In the genomic region with DNA sequence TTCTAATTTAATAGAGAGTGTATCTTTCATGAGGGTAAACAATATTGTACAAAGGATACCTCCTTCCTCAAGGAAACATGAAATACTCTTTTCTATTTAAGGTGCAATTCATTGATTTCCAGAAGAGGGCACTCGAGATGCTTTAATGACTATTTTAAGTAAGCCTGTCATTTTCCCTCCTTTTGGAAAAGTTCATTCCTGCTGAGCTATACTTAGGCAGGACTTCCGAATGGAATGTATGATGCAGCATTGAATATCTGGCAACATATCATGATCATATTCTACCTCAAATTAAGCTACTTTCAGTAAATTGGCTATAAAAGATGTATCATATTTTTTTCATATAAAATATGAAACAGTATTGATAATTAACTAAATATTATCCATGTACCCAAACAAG, we compare ENCODE assay signal across 8 cellular contexts. TPM values are rescaled to one million over a fixed set of nuclear protein-coding genes. Genes with fewer than 3 reads are reported as not detected.
DNase-seq lines count a peak whose midpoint lies in the region; ATAC-seq, FAIRE-seq and TF ChIP-seq lines count a peak whose summit lies in the region.

No MANE protein-coding gene starts in this region.

- no peaks in the 10 kb centered on the region for H3K27me3 Mint-ChIP-seq in stimulated activated naive CD8-positive, alpha-beta T cell treated with anti-CD3 and anti-CD28 coated beads, Interleukin-15, amount 100 ng/mL, for 72 hours

- H3K36me3 ChIP-seq in bronchial epithelial cell (ENCODE audit: control insufficient read depth, insufficient read depth, low read length): peaks cover 12% of the 10 kb centered on the region
- H3K36me3 ChIP-seq in HepG2 (replicated peaks in 1 of 2; ENCODE audit: control insufficient read depth in 1 of 2, insufficient read depth in 2 of 2, low read length in 2 of 2): peaks cover 5 to 26% of the 10 kb centered on the region in 2 experiments; a peak in 4 of 5 replicates

- H3K4me3 ChIP-seq in bronchial epithelial cell (ENCODE audit: low read depth, low read length) (no peak overlapping the region), HepG2 (replicated peaks in 1 of 3; ENCODE audit: insufficient read depth in 1 of 3, low read depth in 2 of 3, low read length in 3 of 3) (no peak overlapping the region)

- no peaks in the 10 kb centered on the region for H3K27me3 ChIP-seq in bronchial epithelial cell (ENCODE audit: control insufficient read depth, insufficient read depth, low read length)
- no peaks in the 10 kb centered on the region for H3K27me3 ChIP-seq in HepG2 (ENCODE audit: control insufficient read depth in 1 of 2, insufficient read depth in 2 of 2, low read length in 2 of 2)

- no peaks in the 10 kb centered on the region for H3K9me3 Mint-ChIP-seq in stimulated activated naive CD8-positive, alpha-beta T cell treated with anti-CD3 and anti-CD28 coated beads, Interleukin-15, amount 100 ng/mL, for 72 hours

- no peak for TF ChIP-seq EP300 in HepG2 (IDR thresholded peaks at IDR 0.05; ENCODE audit: low read depth in 2 of 2, low read length in 2 of 2)
- TF ChIP-seq EP300 in HepG2 (CRISPR knock-in tag; IDR thresholded peaks at IDR 0.05; ENCODE audit: borderline replicate concordance): no peak

- CTCF ChIA-PET in HepG2 (lab: Yijun Ruan, JAX; ENCODE audit: low intra/inter-chr PET ratio, low total read pairs): interaction anchor here (1.0 to 2.5 kb wide), 7 partner anchors 59 to 214 kb away, joined by 3 to 65 read pairs (median 5); no protein-coding TSS in a partner anchor

- H3K79me2 ChIP-seq in HepG2 (ENCODE audit: insufficient read depth, low read length): no peaks in the 10 kb centered on the region

- H3K9ac ChIP-seq in HepG2 (ENCODE audit: insufficient read depth, low read depth, low read length): no peak overlapping the region

- H3K27ac ChIP-seq in 22Rv1: no peak overlapping the region
- no peak overlapping the region for H3K27ac ChIP-seq in HepG2 (ENCODE audit: extremely low read length, insufficient read depth, low read length)

- WGBS in HepG2 (ENCODE audit: low lambda C conversion rate): 14% methylated on average over 2 of the region's 2 CpGs

- H4K20me1 ChIP-seq in HepG2 (ENCODE audit: insufficient read depth, low read length): no peaks in the 10 kb centered on the region

- TF ChIP-seq POLR2A in HepG2 (IDR thresholded peaks at IDR 0.05; ENCODE audit: insufficient read depth in 1 of 2, low read depth in 2 of 2, low read length in 2 of 2): no peak

- peak; percentile 77 for TF ChIP-seq RAD21 in HepG2 (CRISPR knock-in tag; IDR thresholded peaks at IDR 0.05)

- H3K4me1 Mint-ChIP-seq in stimulated activated naive CD8-positive, alpha-beta T cell treated with anti-CD3 and anti-CD28 coated beads, Interleukin-15, amount 100 ng/mL, for 72 hours: no peaks in the 10 kb centered on the region

- POLR2A ChIA-PET in HepG2 (lab: Yijun Ruan, JAX): interaction anchor here (1.0 to 1.2 kb wide), 2 partner anchors 14 to 55 kb away, joined by 3 to 5 read pairs; no protein-coding TSS in a partner anchor

- H3K27ac Mint-ChIP-seq in stimulated activated naive CD8-positive, alpha-beta T cell treated with anti-CD3 and anti-CD28 coated beads, Interleukin-15, amount 100 ng/mL, for 72 hours: no peak overlapping the region

- ATAC-seq in HepG2: peak; percentile 64
- no peak for ATAC-seq in HG02981 (IDR thresholded peaks at IDR 0.05; ENCODE audit: unreplicated experiment)
- no peak for ATAC-seq in stimulated activated naive CD8-positive, alpha-beta T cell treated with anti-CD3 and anti-CD28 coated beads, Interleukin-15, amount 100 ng/mL, for 72 hours

- H3K4me1 ChIP-seq in HepG2 (ENCODE audit: insufficient read depth, low read length): peaks cover 13% of the 10 kb centered on the region

- FAIRE-seq in bronchial epithelial cell (lab: Jason Lieb, UNC): no peak
- FAIRE-seq in HepG2 (lab: Jason Lieb, UNC): no peak

- peak; percentile 29 for DNase-seq in GM13976 (ENCODE audit: low spot score)
- peak; percentile 11 to 57 for DNase-seq in NCI-H524 (lab: John Stamatoyannopoulos, UW)
- peak; percentile 76 for DNase-seq in bronchial epithelial cell (ENCODE audit: low read depth)
- DNase-seq in HepG2 (ENCODE audit: low spot score): peak; percentile 67
- no peak for DNase-seq in stimulated activated CD4-positive, alpha-beta T cell treated with anti-CD3 and anti-CD28 coated beads, Interleukin-2, amount 100 ng/mL, for 48 hours
- no peak for DNase-seq in stimulated activated naive CD8-positive, alpha-beta T cell treated with anti-CD3 and anti-CD28 coated beads, Interleukin-15, amount 100 ng/mL, for 72 hours

- in situ Hi-C loops in GM13976 (cut with MboI; ENCODE audit: low sequenced_read_pairs, unreplicated experiment) (loop anchor here (25.0 kb wide), 2 partner anchors 225 to 675 kb away; a partner anchor contains a TSS), HepG2 (cut with HindIII; ENCODE audit: extremely low pct_ligation_motif_present, low pct_unique_long_range_greater_than_20kb) (loop anchor here (5.0 to 10.0 kb wide), 2 partner anchors 125 to 207 kb away; no protein-coding TSS in a partner anchor)

- BruUV-seq in HepG2 (replicated peaks; lab: Mats Ljungman, UMichigan): no TSS peak

- H3K4me2 ChIP-seq in HepG2 (ENCODE audit: low read depth, low read length): no peak overlapping the region

- TF ChIP-seq CTCF in 22Rv1 (IDR thresholded peaks at IDR 0.05) (peak; percentile 77), GM13976 (IDR thresholded peaks at IDR 0.05; ENCODE audit: borderline replicate concordance, control extremely low read depth, extremely low read depth, insufficient read depth, missing control alignments) (peak; percentile 28), bronchial epithelial cell (IDR thresholded peaks at IDR 0.05; ENCODE audit: insufficient read depth, low read length, severe bottlenecking) (peak; percentile 32), HepG2 (CRISPR knock-in tag; IDR thresholded peaks at IDR 0.05) (peak; percentile 83)

- intact Hi-C loops in HepG2 (cut with micrococcal nuclease; ENCODE audit: unreplicated experiment): loop anchor here (1.0 kb wide), 4 partner anchors 62 to 214 kb away; no protein-coding TSS in a partner anchor

- H3K9me3 ChIP-seq in HepG2 (ENCODE audit: low read length): no peaks in the 10 kb centered on the region

- H3K4me3 Mint-ChIP-seq in stimulated activated naive CD8-positive, alpha-beta T cell treated with anti-CD3 and anti-CD28 coated beads, Interleukin-15, amount 100 ng/mL, for 72 hours: no peak overlapping the region

- no peak overlapping the region for H2AFZ ChIP-seq in HepG2 (ENCODE audit: low read length)

TF ChIP-seq in HepG2, 621 proteins besides CTCF, POLR2A, EP300 and RAD21 (continues in another document):
- TF ChIP-seq KAT8 (CRISPR knock-in tag; IDR thresholded peaks at IDR 0.05) (0 out of 2 replicates have a peak, but pooled peaks have one; percentile 29), SAP130 (CRISPR knock-in tag; IDR thresholded peaks at IDR 0.05; ENCODE audit: low read depth) (peak; percentile 37; the same call in 1 of the 2 replicates)
- TF ChIP-seq, protein P1, sequence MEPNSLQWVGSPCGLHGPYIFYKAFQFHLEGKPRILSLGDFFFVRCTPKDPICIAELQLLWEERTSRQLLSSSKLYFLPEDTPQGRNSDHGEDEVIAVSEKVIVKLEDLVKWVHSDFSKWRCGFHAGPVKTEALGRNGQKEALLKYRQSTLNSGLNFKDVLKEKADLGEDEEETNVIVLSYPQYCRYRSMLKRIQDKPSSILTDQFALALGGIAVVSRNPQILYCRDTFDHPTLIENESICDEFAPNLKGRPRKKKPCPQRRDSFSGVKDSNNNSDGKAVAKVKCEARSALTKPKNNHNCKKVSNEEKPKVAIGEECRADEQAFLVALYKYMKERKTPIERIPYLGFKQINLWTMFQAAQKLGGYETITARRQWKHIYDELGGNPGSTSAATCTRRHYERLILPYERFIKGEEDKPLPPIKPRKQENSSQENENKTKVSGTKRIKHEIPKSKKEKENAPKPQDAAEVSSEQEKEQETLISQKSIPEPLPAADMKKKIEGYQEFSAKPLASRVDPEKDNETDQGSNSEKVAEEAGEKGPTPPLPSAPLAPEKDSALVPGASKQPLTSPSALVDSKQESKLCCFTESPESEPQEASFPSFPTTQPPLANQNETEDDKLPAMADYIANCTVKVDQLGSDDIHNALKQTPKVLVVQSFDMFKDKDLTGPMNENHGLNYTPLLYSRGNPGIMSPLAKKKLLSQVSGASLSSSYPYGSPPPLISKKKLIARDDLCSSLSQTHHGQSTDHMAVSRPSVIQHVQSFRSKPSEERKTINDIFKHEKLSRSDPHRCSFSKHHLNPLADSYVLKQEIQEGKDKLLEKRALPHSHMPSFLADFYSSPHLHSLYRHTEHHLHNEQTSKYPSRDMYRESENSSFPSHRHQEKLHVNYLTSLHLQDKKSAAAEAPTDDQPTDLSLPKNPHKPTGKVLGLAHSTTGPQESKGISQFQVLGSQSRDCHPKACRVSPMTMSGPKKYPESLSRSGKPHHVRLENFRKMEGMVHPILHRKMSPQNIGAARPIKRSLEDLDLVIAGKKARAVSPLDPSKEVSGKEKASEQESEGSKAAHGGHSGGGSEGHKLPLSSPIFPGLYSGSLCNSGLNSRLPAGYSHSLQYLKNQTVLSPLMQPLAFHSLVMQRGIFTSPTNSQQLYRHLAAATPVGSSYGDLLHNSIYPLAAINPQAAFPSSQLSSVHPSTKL (CRISPR knock-in tag; IDR thresholded peaks at IDR 0.05): 0 out of 2 replicates have a peak, but pooled peaks have one; percentile 5

RNA-seq across cellular contexts. Expression of a gene that starts 5.0 kb away (rescaled TPM):
- total RNA-seq in bronchial epithelial cell (450 and 628 TPM in 2 replicates), HepG2 (2016; rRNA removed; fragmentation: Illumina TruSeq; extraction: Trizol) (61.7 and 89.0 TPM in 2 replicates)
- total RNA-seq in HepG2 (2016; cell fraction: cytosol; rRNA removed; fragmentation: Illumina TruSeq; extraction: Trizol; ENCODE audit: low read depth): 6.5 and 7.8 TPM in 2 replicates
- total RNA-seq in HepG2 (2016; cell fraction: insoluble cytoplasmic fraction; rRNA removed; fragmentation: Illumina TruSeq; extraction: Trizol): 56.6 and 87.8 TPM in 2 replicates
- total RNA-seq in HepG2 (2016; cell fraction: membrane; rRNA removed; fragmentation: Illumina TruSeq; extraction: Trizol): 14.8 and 16.7 TPM in 2 replicates
- total RNA-seq in HepG2 (2016; cell fraction: nucleus; rRNA removed; fragmentation: Illumina TruSeq; extraction: Trizol): 273 and 289 TPM in 2 replicates
- polyA plus RNA-seq in HepG2 (2011; rRNA removed): 64.4 and 77.2 TPM in 2 replicates
- polyA plus RNA-seq in HepG2 (2011; cell fraction: cytosol; rRNA removed): 23.8 and 26.1 TPM in 2 replicates
- polyA plus RNA-seq in HepG2 (2011; cell fraction: nucleus; rRNA removed): 197 and 231 TPM in 2 replicates
- 75.4 and 77.7 TPM in 2 replicates for polyA plus RNA-seq in HepG2 (2012)
- 2.7 and 2.9 TPM in 2 replicates for polyA plus RNA-seq in HepG2 (2016; cell fraction: cytosol; fragmentation: Illumina TruSeq; extraction: Trizol; ENCODE audit: low read depth)
- polyA plus RNA-seq in HepG2 (2016; cell fraction: insoluble cytoplasmic fraction; fragmentation: Illumina TruSeq; extraction: Trizol; ENCODE audit: low read depth): 38.0 and 39.9 TPM in 2 replicates
- polyA plus RNA-seq in HepG2 (2016; cell fraction: membrane; fragmentation: Illumina TruSeq; extraction: Trizol; ENCODE audit: low read depth): 5.4 and 7.5 TPM in 2 replicates
- 155 and 164 TPM in 2 replicates for polyA plus RNA-seq in HepG2 (2016; cell fraction: nucleus; fragmentation: Illumina TruSeq; extraction: Trizol; ENCODE audit: insufficient read depth, low read depth)
- polyA minus RNA-seq in HepG2 (2011; rRNA and poly(A)+ RNA removed; ENCODE audit: low replicate concordance): 62.4 and 124 TPM in 2 replicates
- 53.9 and 66.4 TPM in 2 replicates for polyA minus RNA-seq in HepG2 (2011; cell fraction: cytosol; rRNA and poly(A)+ RNA removed)
- 948 and 1,173 TPM in 2 replicates for polyA minus RNA-seq in HepG2 (2011; cell fraction: nucleus; rRNA and poly(A)+ RNA removed)

Comparison
In these comparisons a context has a peak if more than half of its experiments do, and no peak if none do; other contexts are left out.
1. CTCF ChIP-seq: peak in every context shown above with its lines; median percentile 83 in HepG2; 77 in 22Rv1; 32 in bronchial epithelial cell; 28 in GM13976.
2. DNase-seq: peak in GM13976 (single experiment), NCI-H524 (2 of 2), bronchial epithelial cell (single experiment) and HepG2 (single experiment); none in stimulated activated CD4-positive, alpha-beta T cell treated with anti-CD3 and anti-CD28 coated beads, Interleukin-2, amount 100 ng/mL, for 48 hours (0 of 2) and stimulated activated naive CD8-positive, alpha-beta T cell treated with anti-CD3 and anti-CD28 coated beads, Interleukin-15, amount 100 ng/mL, for 72 hours (0 of 2).